15 cellular contexts compared by ENCODE assay signal in the genomic region with DNA sequence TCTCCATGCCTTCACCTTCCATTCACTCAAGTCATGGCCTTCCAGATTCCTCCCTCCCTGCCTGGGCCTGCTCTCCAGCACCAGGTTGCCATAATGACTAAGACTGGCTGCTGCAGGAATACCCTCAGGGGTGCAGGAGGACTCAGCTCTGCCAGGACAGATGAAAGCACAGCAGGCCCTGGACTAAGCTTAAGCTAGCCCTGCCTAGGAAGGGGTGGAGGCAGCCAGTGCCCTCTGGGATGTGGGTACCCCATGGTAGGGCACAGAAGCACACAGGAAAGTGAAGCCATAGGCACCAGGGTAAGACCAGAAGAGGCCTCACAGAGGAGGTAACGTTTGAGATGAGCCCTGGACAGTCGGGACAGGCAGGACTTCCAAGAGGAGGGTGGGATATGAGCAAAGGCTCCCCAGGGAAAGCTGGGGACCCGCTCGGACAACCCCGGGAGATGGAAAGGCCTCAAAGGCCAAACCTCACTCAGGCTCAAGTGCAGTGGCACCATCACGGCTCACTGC. TPM values are rescaled to one million over a fixed set of nuclear protein-coding genes. Genes with fewer than 3 reads are reported as not detected.
DNase-seq lines count a peak whose midpoint lies in the region; ATAC-seq, FAIRE-seq and TF ChIP-seq lines count a peak whose summit lies in the region.
"Had no signal": no experiment of that assay in that cellular context is flagged by ENCODE, and none has a peak within 500 bp of the region (broad histone marks: within the 10 kb centered on the region; RNA-seq: fewer than 3 reads in every experiment).

No MANE protein-coding gene starts in this region.

- FAIRE-seq in D721Med (lab: Jason Lieb, UNC) = no peak
- FAIRE-seq: endometrium had no signal

- DNase-seq in DMS 273 (lab: John Stamatoyannopoulos, UW; ENCODE audit: unreplicated experiment) (peak; percentile 46), DMS 273 treated with DMSO at 0.1 percent for 48 hours (lab: John Stamatoyannopoulos, UW) (no peak), PC-3 (peak; percentile 55), renal cortical epithelial cell (ENCODE audit: low read depth) (peak; percentile 31), D721Med (ENCODE audit: insufficient read length, low spot score) (no peak), middle frontal gyrus (ENCODE audit: extremely low spot score, low spot score) (no peak), MV-4-11 (lab: John Stamatoyannopoulos, UW) (no peak)
- DNase-seq: GF-D8, NCI-H1694 treated with DMSO at 0.1 percent for 48 hours, NCI-H524 treated with DMSO at 0.1 percent for 48 hours, OCI-M1 had no signal

- CTCF ChIA-PET in PC-3 (lab: Charles Lee) = no interaction called here

- H2AFZ ChIP-seq in PC-3 (ENCODE audit: low read length) = no peak overlapping the region
- H2AFZ ChIP-seq: parathyroid adenoma had no signal

- POLR2A ChIA-PET in PC-3 (lab: Charles Lee; ENCODE audit: unreplicated experiment) = no interaction called here

- peaks cover 7% of the 10 kb centered on the region for H3F3A ChIP-seq in PC-3 (ENCODE audit: low read length, unreplicated experiment)

- peaks cover 42% of the 10 kb centered on the region for H3K4me1 ChIP-seq in PC-3 (ENCODE audit: insufficient read depth, low read length)
- peaks cover 5 to 42% of the 10 kb centered on the region in 2 donors for H3K4me1 ChIP-seq in esophagus (ENCODE audit: control insufficient read depth in 2 of 2, insufficient read depth in 2 of 2, low read length in 1 of 2)

- H3K27me3 ChIP-seq in PC-3 (ENCODE audit: low read length) = no peaks in the 10 kb centered on the region
- H3K27me3 ChIP-seq in esophagus (ENCODE audit: control insufficient read depth in 1 of 2, insufficient read depth in 2 of 2, low read length in 2 of 2) = no peaks in the 10 kb centered on the region

- no TSS peak for BruUV-seq in PC-3 (replicated peaks; lab: Mats Ljungman, UMichigan)

- WGBS in esophagus, 2 donors = 52 to 68% methylated on average over 6 of the region's 6 CpGs

- intact Hi-C loops in PC-3 (cut with micrococcal nuclease) = no loop called here

- no peaks in the 10 kb centered on the region for H3K9me2 ChIP-seq in PC-3 (replicated peaks; ENCODE audit: low read length)

- H3K9me3 ChIP-seq in PC-3 (ENCODE audit: low read length) = no peaks in the 10 kb centered on the region
- no peaks in the 10 kb centered on the region for H3K9me3 ChIP-seq in esophagus (ENCODE audit: control insufficient read depth in 2 of 2, insufficient read depth in 1 of 2, low read depth in 1 of 2, low read length in 1 of 2)

- H3K4me3 ChIP-seq in PC-3 (ENCODE audit: low read length) = no peak overlapping the region
- no peak overlapping the region for H3K4me3 ChIP-seq in esophagus (ENCODE audit: low read depth in 1 of 2, low read length in 2 of 2)

- no peak for ATAC-seq in PC-3

- no peaks in the 10 kb centered on the region for H4K20me1 ChIP-seq in PC-3 (ENCODE audit: low read length)

- H3K27ac ChIP-seq in PC-3 (ENCODE audit: low read length) = no peak overlapping the region
- peak overlapping the region; percentile 68 to 76 for H3K27ac ChIP-seq in esophagus (ENCODE audit: low read depth in 2 of 2, low read length in 1 of 2)
- H3K27ac ChIP-seq: 22Rv1, parathyroid adenoma had no signal

- TF ChIP-seq CTCF in PC-3 (conservative IDR thresholded peaks at IDR 0.05; ENCODE audit: low read depth, low read length) = no peak
- TF ChIP-seq CTCF in D721Med (IDR thresholded peaks at IDR 0.05; ENCODE audit: insufficient read depth, missing control alignments) = no peak

- H3K36me3 ChIP-seq in PC-3 (ENCODE audit: low read depth, low read length) = peaks cover 17% of the 10 kb centered on the region; the same call in 1 of the 2 replicates
- H3K36me3 ChIP-seq in esophagus (ENCODE audit: control insufficient read depth in 2 of 2, insufficient read depth in 2 of 2, low read length in 1 of 2) = peaks cover 0 to 38% of the 10 kb centered on the region in 2 donors

- peaks cover 33% of the 10 kb centered on the region for H3K79me2 ChIP-seq in PC-3 (ENCODE audit: low read length)

- no peak overlapping the region for H3K9ac ChIP-seq in PC-3 (ENCODE audit: low read length)
- H3K9ac ChIP-seq: parathyroid adenoma had no signal

- H3K4me2 ChIP-seq in PC-3 (ENCODE audit: low read length) = no peak overlapping the region

RNA-seq across cellular contexts. Expression of gene RIN1, which starts 3.0 kb away (rescaled TPM):
- 41.2 and 71.8 TPM in 2 replicates for total RNA-seq in PC-3 (2014; rRNA removed)
- 10 to 100 TPM; 18.1 to 27.3 TPM for polyA plus RNA-seq in esophagus
- 5.9 and 7.4 TPM in 2 replicates for total RNA-seq in renal cortical epithelial cell

RNA-seq across cellular contexts. Expression of gene BRMS1, which starts 5.7 kb away (rescaled TPM):
- total RNA-seq in PC-3 (2014; rRNA removed) (123 and 176 TPM in 2 replicates), renal cortical epithelial cell (50.1 and 74.1 TPM in 2 replicates)
- 10 to 100 TPM; 44.1 to 49.9 TPM for polyA plus RNA-seq in esophagus

RNA-seq across cellular contexts. Expression of gene B4GAT1, which starts 8.2 kb away (rescaled TPM):
- total RNA-seq in PC-3 (2014; rRNA removed) (38.9 and 41.1 TPM in 2 replicates), renal cortical epithelial cell (20.7 and 32.2 TPM in 2 replicates)
- 1 to 10 TPM; 4.9 to 7.0 TPM for polyA plus RNA-seq in esophagus

RNA-seq across cellular contexts. Expression of gene CD248, which starts 22.4 kb away (rescaled TPM):
- total RNA-seq in PC-3 (2014; rRNA removed) (not detected in 2 replicates), renal cortical epithelial cell (under 0.01 TPM in 1 of 2 replicates, not detected in the other)
- polyA plus RNA-seq in esophagus = 1 to 10 TPM; 1.4 to 3.3 TPM

RNA-seq across cellular contexts. Expression of gene SLC29A2, which starts 32.3 kb away (rescaled TPM):
- total RNA-seq in PC-3 (2014; rRNA removed) (25.5 and 27.8 TPM in 2 replicates), renal cortical epithelial cell (1.4 and 5.3 TPM in 2 replicates)
- polyA plus RNA-seq in esophagus = 1 to 10 TPM; 4.7 to 7.8 TPM

Comparison
In these comparisons a context has a peak if more than half of its experiments do, and no peak if none do; other contexts are left out.
1. DNase-seq: peak in DMS 273 (single experiment), PC-3 (single experiment) and renal cortical epithelial cell (single experiment); none in DMS 273 treated with DMSO at 0.1 percent for 48 hours (single experiment), D721Med (single experiment), middle frontal gyrus (single experiment) and MV-4-11 (single experiment).